8 cellular contexts compared by ENCODE assay signal in genomic region chr2:54579682-54580349, GRCh38.
DNase-seq lines count a peak whose midpoint lies in the region; ATAC-seq and TF ChIP-seq lines count a peak whose summit lies in the region.

No MANE protein-coding gene starts in this region.

- H3K27ac ChIP-seq in lung (ENCODE audit: low read depth in 1 of 2, low read length in 1 of 2) (peak overlapping the region; percentile 33 to 37), vagina (no peak overlapping the region), GM23248 (no peak overlapping the region)

- 8 to 16% methylated on average over 6 of the region's 6 CpGs for WGBS in lung, 2 donors
- WGBS in GM23248 (ENCODE audit: low coverage in 1 of 2, low lambda C conversion rate in 2 of 2, missing lambda C conversion rate in 2 of 2), 2 experiments, result 96 to 99% methylated on average over 6 of the region's 6 CpGs

- intact Hi-C loops in vagina (cut with DNase I), result no loop called here

- TF ChIP-seq CTCF in lung (IDR thresholded peaks at IDR 0.05; ENCODE audit: control extremely low read depth, extremely low read depth), result no peak
- no peak for TF ChIP-seq CTCF in vagina (IDR thresholded peaks at IDR 0.05)

- 0 out of 2 replicates have a peak, but pooled peaks cover 3% of the 10 kb centered on the region for H4K20me1 ChIP-seq in GM23248 (ENCODE audit: insufficient read depth)

- H3K4me3 ChIP-seq in lung (no peak overlapping the region), vagina (no peak overlapping the region), GM23248 (no peak overlapping the region)

- no peak for TF ChIP-seq POLR2A in vagina (IDR thresholded peaks at IDR 0.05)

- H3K27me3 ChIP-seq in lung (ENCODE audit: control insufficient read depth, insufficient read depth) (no peaks in the 10 kb centered on the region), vagina (no peaks in the 10 kb centered on the region), GM23248 (replicated peaks; ENCODE audit: insufficient read depth) (no peaks in the 10 kb centered on the region)

- H2AFZ ChIP-seq in GM23248, result no peak overlapping the region

- H3K4me2 ChIP-seq in GM23248 (ENCODE audit: unreplicated experiment), result no peak overlapping the region

- H3K9me3 Mint-ChIP-seq in activated CD4-positive, alpha-beta memory T cell treated with anti-CD3 and anti-CD28 coated beads, Interleukin-2, amount 10 ng/mL, durations not matched to agents 7 days and 5 days, result no peaks in the 10 kb centered on the region

- no peak overlapping the region for H3K9ac ChIP-seq in GM23248

- peaks cover 93% of the 10 kb centered on the region for H3K79me2 ChIP-seq in GM23248 (ENCODE audit: insufficient read depth)

- H3K4me1 Mint-ChIP-seq in activated CD4-positive, alpha-beta memory T cell treated with anti-CD3 and anti-CD28 coated beads, Interleukin-2, amount 10 ng/mL, durations not matched to agents 7 days and 5 days, result peaks cover 81% of the 10 kb centered on the region

- DNase-seq in Caki2 (ENCODE audit: low read depth), result peak; percentile 81
- no peak for DNase-seq in activated CD4-positive, alpha-beta memory T cell treated with anti-CD3 and anti-CD28 coated beads, Interleukin-2, amount 10 ng/mL, durations not matched to agents 7 days and 5 days
- no peak for DNase-seq in lung (ENCODE audit: low spot score)
- DNase-seq in vagina (ENCODE audit: extremely low spot score in 2 of 2), result no peak
- DNase-seq in 8988T, result no peak
- no peak for DNase-seq in GM23248

- ATAC-seq in GM19397 (IDR thresholded peaks at IDR 0.05; ENCODE audit: unreplicated experiment), result peak; percentile 81
- ATAC-seq in HG03439 (IDR thresholded peaks at IDR 0.05; ENCODE audit: unreplicated experiment), result peak; percentile 83
- ATAC-seq in lung (ENCODE audit: insufficient read depth, low FRiP score), result peak; percentile 36

- no peaks in the 10 kb centered on the region for H3K9me2 ChIP-seq in GM23248 (ENCODE audit: insufficient read depth)

- no peaks in the 10 kb centered on the region for H3K27me3 Mint-ChIP-seq in activated CD4-positive, alpha-beta memory T cell treated with anti-CD3 and anti-CD28 coated beads, Interleukin-2, amount 10 ng/mL, durations not matched to agents 7 days and 5 days

- peak overlapping the region; percentile 34 for H3K27ac Mint-ChIP-seq in activated CD4-positive, alpha-beta memory T cell treated with anti-CD3 and anti-CD28 coated beads, Interleukin-2, amount 10 ng/mL, durations not matched to agents 7 days and 5 days

- H3K4me1 ChIP-seq in lung (ENCODE audit: control insufficient read depth in 2 of 2, insufficient read depth in 2 of 2, low read length in 2 of 2) (peaks cover 19 to 63% of the 10 kb centered on the region in 2 donors), vagina (peaks cover 89% of the 10 kb centered on the region), GM23248 (ENCODE audit: insufficient read depth) (peaks cover 11% of the 10 kb centered on the region)

- peaks cover 45% of the 10 kb centered on the region for H3K36me3 Mint-ChIP-seq in activated CD4-positive, alpha-beta memory T cell treated with anti-CD3 and anti-CD28 coated beads, Interleukin-2, amount 10 ng/mL, durations not matched to agents 7 days and 5 days (ENCODE audit: low read depth)

- in situ Hi-C loops in Caki2 (cut with HindIII; ENCODE audit: low pct_unique_long_range_greater_than_20kb, low sequenced_read_pairs), result no loop called here
- in situ Hi-C loops in GM23248 (cut with MboI), result no loop called here

- peaks cover 8% of the 10 kb centered on the region for H3F3A ChIP-seq in GM23248 (ENCODE audit: insufficient read depth)

- POLR2A ChIA-PET in activated CD4-positive, alpha-beta memory T cell treated with anti-CD3 and anti-CD28 coated beads, Interleukin-2, amount 10 ng/mL, durations not matched to agents 7 days and 5 days (lab: Charles Lee), result interaction anchor here (1.0 to 15.2 kb wide), 4 partner anchors 9 to 20 kb away, joined by 6 to 570 read pairs (median 34); no protein-coding TSS in a partner anchor

- CTCF ChIA-PET in activated CD4-positive, alpha-beta memory T cell treated with anti-CD3 and anti-CD28 coated beads, Interleukin-2, amount 10 ng/mL, durations not matched to agents 7 days and 5 days (lab: Charles Lee), result interaction anchor here (0.7 to 3.5 kb wide), 7 partner anchors 8 to 100 kb away, joined by 3 to 34 read pairs (median 6); no protein-coding TSS in a partner anchor

- H3K4me3 Mint-ChIP-seq in activated CD4-positive, alpha-beta memory T cell treated with anti-CD3 and anti-CD28 coated beads, Interleukin-2, amount 10 ng/mL, durations not matched to agents 7 days and 5 days, result no peak overlapping the region

- H3K36me3 ChIP-seq in lung (ENCODE audit: control insufficient read depth in 2 of 2, insufficient read depth in 2 of 2, low read length in 2 of 2) (peaks cover 0 to 2% of the 10 kb centered on the region in 2 donors), vagina (no peaks in the 10 kb centered on the region), GM23248 (ENCODE audit: low read depth) (no peaks in the 10 kb centered on the region)

- H3K9me3 ChIP-seq in lung (ENCODE audit: control insufficient read depth in 2 of 2, insufficient read depth in 1 of 2, low read length in 1 of 2) (no peaks in the 10 kb centered on the region), vagina (no peaks in the 10 kb centered on the region), GM23248 (ENCODE audit: low read depth) (no peaks in the 10 kb centered on the region)

Comparison
In these comparisons a context has a peak if more than half of its experiments do, and no peak if none do; other contexts are left out.
1. H3K27ac ChIP-seq: peak in lung (2 of 2); none in vagina (single experiment) and GM23248 (single experiment).
2. Peak in every context shown above with its lines, with median percentiles within 50 percentile points of each other: ATAC-seq.